Comparison of ENCODE assay signal across 2 cellular contexts in the genomic region with DNA sequence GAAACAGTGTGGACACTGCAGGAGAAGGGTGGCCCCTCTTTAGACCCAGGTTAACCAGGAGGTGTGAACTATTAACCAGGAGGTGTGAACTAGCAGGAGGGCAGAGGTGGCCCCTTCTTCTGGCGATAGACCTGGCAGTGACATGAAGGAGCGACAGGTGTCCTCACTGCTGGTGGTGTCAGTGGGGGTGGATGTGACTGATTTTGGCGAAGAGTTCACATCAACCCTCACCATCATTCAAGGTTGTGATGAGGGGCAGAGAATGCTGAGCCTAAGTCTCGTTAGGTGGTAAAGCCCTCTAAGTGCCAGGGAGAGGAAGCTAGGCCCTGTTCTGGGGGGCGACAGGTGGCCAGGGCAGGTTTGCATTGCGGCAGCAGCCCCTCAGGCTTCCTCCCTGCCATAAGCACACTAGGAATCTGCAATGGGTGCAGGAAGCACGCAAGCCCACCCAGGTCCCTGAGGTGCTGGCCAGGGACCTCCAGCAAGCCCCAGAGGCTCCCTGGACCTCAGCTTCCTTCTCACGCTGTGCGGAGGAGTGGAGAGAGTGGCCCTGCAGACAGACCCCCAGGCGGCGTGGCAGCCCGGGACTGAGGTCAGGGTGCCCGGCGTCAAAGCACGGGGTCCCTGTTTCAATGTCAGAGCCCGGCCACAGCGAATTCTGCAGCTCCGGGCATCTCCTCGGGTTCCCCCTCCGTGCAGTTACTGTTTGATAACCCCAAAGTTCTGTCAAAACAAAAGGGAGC.
TF ChIP-seq lines count a peak whose summit lies in the region.

No MANE protein-coding gene starts in this region.

TF ChIP-seq in SK-N-SH, 30 proteins besides CTCF, POLR2A, EP300 and RAD21 (continued from another document):
- TF ChIP-seq GATA2 (CRISPR knock-in tag; IDR thresholded peaks at IDR 0.05) (no peak), EZH2phosphoT487 (IDR thresholded peaks at IDR 0.05; ENCODE audit: borderline replicate concordance, low read depth) (no peak)

TF ChIP-seq in SK-N-SH treated with all-trans-retinoic acid at 6 μM for 48 hours, 23 proteins besides CTCF, POLR2A, EP300 and RAD21 (continued from another document):
- TF ChIP-seq, protein P1, sequence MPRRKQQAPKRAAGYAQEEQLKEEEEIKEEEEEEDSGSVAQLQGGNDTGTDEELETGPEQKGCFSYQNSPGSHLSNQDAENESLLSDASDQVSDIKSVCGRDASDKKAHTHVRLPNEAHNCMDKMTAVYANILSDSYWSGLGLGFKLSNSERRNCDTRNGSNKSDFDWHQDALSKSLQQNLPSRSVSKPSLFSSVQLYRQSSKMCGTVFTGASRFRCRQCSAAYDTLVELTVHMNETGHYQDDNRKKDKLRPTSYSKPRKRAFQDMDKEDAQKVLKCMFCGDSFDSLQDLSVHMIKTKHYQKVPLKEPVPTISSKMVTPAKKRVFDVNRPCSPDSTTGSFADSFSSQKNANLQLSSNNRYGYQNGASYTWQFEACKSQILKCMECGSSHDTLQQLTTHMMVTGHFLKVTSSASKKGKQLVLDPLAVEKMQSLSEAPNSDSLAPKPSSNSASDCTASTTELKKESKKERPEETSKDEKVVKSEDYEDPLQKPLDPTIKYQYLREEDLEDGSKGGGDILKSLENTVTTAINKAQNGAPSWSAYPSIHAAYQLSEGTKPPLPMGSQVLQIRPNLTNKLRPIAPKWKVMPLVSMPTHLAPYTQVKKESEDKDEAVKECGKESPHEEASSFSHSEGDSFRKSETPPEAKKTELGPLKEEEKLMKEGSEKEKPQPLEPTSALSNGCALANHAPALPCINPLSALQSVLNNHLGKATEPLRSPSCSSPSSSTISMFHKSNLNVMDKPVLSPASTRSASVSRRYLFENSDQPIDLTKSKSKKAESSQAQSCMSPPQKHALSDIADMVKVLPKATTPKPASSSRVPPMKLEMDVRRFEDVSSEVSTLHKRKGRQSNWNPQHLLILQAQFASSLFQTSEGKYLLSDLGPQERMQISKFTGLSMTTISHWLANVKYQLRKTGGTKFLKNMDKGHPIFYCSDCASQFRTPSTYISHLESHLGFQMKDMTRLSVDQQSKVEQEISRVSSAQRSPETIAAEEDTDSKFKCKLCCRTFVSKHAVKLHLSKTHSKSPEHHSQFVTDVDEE (CRISPR knock-in tag; IDR thresholded peaks at IDR 0.05): no peak
- TF ChIP-seq SNAI2 (CRISPR knock-in tag; IDR thresholded peaks at IDR 0.05) (no peak), RARB (CRISPR knock-in tag; IDR thresholded peaks at IDR 0.05) (no peak), PPARA (CRISPR knock-in tag; IDR thresholded peaks at IDR 0.05; ENCODE audit: borderline replicate concordance) (no peak), TOX (CRISPR knock-in tag; IDR thresholded peaks at IDR 0.05; ENCODE audit: borderline replicate concordance) (no peak), CSDC2 (CRISPR knock-in tag; IDR thresholded peaks at IDR 0.05) (no peak), GLIS3 (CRISPR knock-in tag; IDR thresholded peaks at IDR 0.05) (no peak), ZNF8 (CRISPR knock-in tag; IDR thresholded peaks at IDR 0.05) (no peak), ZNF70 (CRISPR knock-in tag; IDR thresholded peaks at IDR 0.05) (no peak), ZC3H10 (CRISPR knock-in tag; IDR thresholded peaks at IDR 0.05) (no peak), OSR1 (CRISPR knock-in tag; IDR thresholded peaks at IDR 0.05) (no peak), BACH2 (CRISPR knock-in tag; IDR thresholded peaks at IDR 0.05; ENCODE audit: borderline replicate concordance) (no peak)
- TF ChIP-seq, protein P2, sequence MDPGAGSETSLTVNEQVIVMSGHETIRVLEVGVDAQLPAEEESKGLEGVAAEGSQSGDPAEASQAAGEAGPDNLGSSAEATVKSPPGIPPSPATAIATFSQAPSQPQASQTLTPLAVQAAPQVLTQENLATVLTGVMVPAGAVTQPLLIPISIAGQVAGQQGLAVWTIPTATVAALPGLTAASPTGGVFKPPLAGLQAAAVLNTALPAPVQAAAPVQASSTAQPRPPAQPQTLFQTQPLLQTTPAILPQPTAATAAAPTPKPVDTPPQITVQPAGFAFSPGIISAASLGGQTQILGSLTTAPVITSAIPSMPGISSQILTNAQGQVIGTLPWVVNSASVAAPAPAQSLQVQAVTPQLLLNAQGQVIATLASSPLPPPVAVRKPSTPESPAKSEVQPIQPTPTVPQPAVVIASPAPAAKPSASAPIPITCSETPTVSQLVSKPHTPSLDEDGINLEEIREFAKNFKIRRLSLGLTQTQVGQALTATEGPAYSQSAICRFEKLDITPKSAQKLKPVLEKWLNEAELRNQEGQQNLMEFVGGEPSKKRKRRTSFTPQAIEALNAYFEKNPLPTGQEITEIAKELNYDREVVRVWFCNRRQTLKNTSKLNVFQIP (CRISPR knock-in tag; IDR thresholded peaks at IDR 0.05; ENCODE audit: borderline replicate concordance, low read depth): no peak
- TF ChIP-seq, protein P3, sequence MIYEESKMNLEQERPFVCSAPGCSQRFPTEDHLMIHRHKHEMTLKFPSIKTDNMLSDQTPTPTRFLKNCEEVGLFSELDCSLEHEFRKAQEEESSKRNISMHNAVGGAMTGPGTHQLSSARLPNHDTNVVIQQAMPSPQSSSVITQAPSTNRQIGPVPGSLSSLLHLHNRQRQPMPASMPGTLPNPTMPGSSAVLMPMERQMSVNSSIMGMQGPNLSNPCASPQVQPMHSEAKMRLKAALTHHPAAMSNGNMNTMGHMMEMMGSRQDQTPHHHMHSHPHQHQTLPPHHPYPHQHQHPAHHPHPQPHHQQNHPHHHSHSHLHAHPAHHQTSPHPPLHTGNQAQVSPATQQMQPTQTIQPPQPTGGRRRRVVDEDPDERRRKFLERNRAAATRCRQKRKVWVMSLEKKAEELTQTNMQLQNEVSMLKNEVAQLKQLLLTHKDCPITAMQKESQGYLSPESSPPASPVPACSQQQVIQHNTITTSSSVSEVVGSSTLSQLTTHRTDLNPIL (CRISPR knock-in tag; IDR thresholded peaks at IDR 0.05; ENCODE audit: low read depth): no peak
